Comparison of ENCODE assay signal across 22 cellular contexts in genomic region chr7:98982686-98983085, GRCh38.
"Had no signal": no experiment of that assay in that cellular context is flagged by ENCODE, and none has a peak within 500 bp of the region (broad histone marks: within the 10 kb centered on the region; RNA-seq: fewer than 3 reads in every experiment).

No MANE protein-coding gene starts in this region.

- H3K4me3 ChIP-seq: MG63, SJSA1, SK-N-MC had no signal

- DNase-seq: IMR-90, Karpas-422, KG1, MG63, NCI-H1092 treated with DMSO at 0.1 percent for 48 hours, NCI-H1436, NCI-H187, NCI-H2029, NCI-H2081 treated with DMSO at 0.1 percent for 48 hours, NCI-H2171, NCI-H226, NCI-H446, NCI-H510A, NCI-H524 treated with DMSO at 0.1 percent for 48 hours, NCI-H69, NCI-H774, Right ventricle myocardium superior, RPMI8226, SIG-M5 had no signal

- ATAC-seq: HepG2 had no signal

- H3K4me1 ChIP-seq: SJSA1 had no signal

- H3K9me3 ChIP-seq: MG63, SJSA1 had no signal

- H3K27ac ChIP-seq: SJSA1, SK-N-MC had no signal

- H3K27me3 ChIP-seq: MG63, SJSA1 had no signal
